Comparison of ENCODE assay signal across 8 cellular contexts in genomic region chr2:70087703-70088507, GRCh38. TPM values are rescaled to one million over a fixed set of nuclear protein-coding genes. Genes with fewer than 3 reads are reported as not detected.
DNase-seq lines count a peak whose midpoint lies in the region; ATAC-seq and TF ChIP-seq lines count a peak whose summit lies in the region.

No MANE protein-coding gene starts in this region.

- H3K36me3 Mint-ChIP-seq in Caco-2 (ENCODE audit: insufficient read depth, unreplicated experiment): peaks cover 67% of the 10 kb centered on the region

- TSS peak; percentile 68 for BruUV-seq in Caco-2 (replicated peaks; lab: Mats Ljungman, UMichigan)

- CTCF ChIA-PET in Caco-2 (lab: Charles Lee): interaction anchor here (1.0 to 1.6 kb wide), 3 partner anchors 19 to 55 kb away, joined by 3 read pairs; no protein-coding TSS in a partner anchor

- no peaks in the 10 kb centered on the region; the same call in 1 of the 2 replicates for H3K9me3 ChIP-seq in Caco-2

- peak in 1 of 2 experiments; percentile 12 for TF ChIP-seq CTCF in Caco-2 (IDR thresholded peaks at IDR 0.05; ENCODE audit: insufficient read depth in 1 of 2, low read depth in 1 of 2, low read length in 1 of 2, severe bottlenecking in 1 of 2, unreplicated experiment in 1 of 2)
- no peak for TF ChIP-seq CTCF in HL-60 (IDR thresholded peaks at IDR 0.05; ENCODE audit: insufficient read depth, low read length)

- H3K27me3 Mint-ChIP-seq in Caco-2 (ENCODE audit: insufficient read depth, unreplicated experiment): no peaks in the 10 kb centered on the region

- peaks cover 29% of the 10 kb centered on the region for H3K4me1 Mint-ChIP-seq in Caco-2 (ENCODE audit: low read depth, unreplicated experiment)

- DNase-seq in Caco-2 (peak; percentile 68 to 70), HL-60 (ENCODE audit: low read depth in 1 of 2, low spot score in 1 of 2) (peak; percentile 57 to 71), UCSD-AML1 (lab: John Stamatoyannopoulos, UW; ENCODE audit: unreplicated experiment) (peak; percentile 58), cerebellar cortex (ENCODE audit: low spot score) (peak; percentile 56), left kidney (ENCODE audit: low read depth, low spot score) (peak; percentile 79), middle frontal gyrus (ENCODE audit: extremely low spot score, low spot score) (no peak)
- DNase-seq in stimulated activated CD4-positive, alpha-beta T cell treated with anti-CD3 and anti-CD28 coated beads, Interleukin-2, amount 100 ng/mL, for 24 hours: peak; percentile 64

- intact Hi-C loops in Caco-2 (cut with micrococcal nuclease; ENCODE audit: unreplicated experiment): loop anchor here (1.0 to 5.0 kb wide), 6 partner anchors 20 to 204 kb away; partner anchors contain the start of genes C2orf42, SNRPG and TIA1

- H3K4me3 ChIP-seq in Caco-2 (ENCODE audit: low read depth, low read length) (peak overlapping the region; percentile 59), HL-60 (replicated peaks; ENCODE audit: insufficient read depth, low read length) (peak overlapping the region; percentile 60)

- peaks cover 6% of the 10 kb centered on the region for H3K36me3 ChIP-seq in Caco-2 (ENCODE audit: control insufficient read depth, insufficient read depth, low read length)

- H3K27ac Mint-ChIP-seq in Caco-2 (ENCODE audit: unreplicated experiment): peak overlapping the region; percentile 100

- H3K27ac ChIP-seq in HL-60 (replicated peaks): peak overlapping the region; percentile 100

- H3K9me3 Mint-ChIP-seq in Caco-2 (ENCODE audit: unreplicated experiment): no peaks in the 10 kb centered on the region

- peaks cover 17% of the 10 kb centered on the region; the same call in 1 of the 2 replicates for H3K4me1 ChIP-seq in Caco-2

- H3K27me3 ChIP-seq in Caco-2 (replicated peaks; ENCODE audit: control insufficient read depth, insufficient read depth, low read length) (no peaks in the 10 kb centered on the region), HL-60 (ENCODE audit: insufficient read depth, poor library complexity, severe bottlenecking) (no peaks in the 10 kb centered on the region)

- no peak for ATAC-seq in HG03039 (IDR thresholded peaks at IDR 0.05; ENCODE audit: unreplicated experiment)

- peak overlapping the region; percentile 92 for H3K4me3 Mint-ChIP-seq in Caco-2 (ENCODE audit: unreplicated experiment)

- POLR2A ChIA-PET in Caco-2 (lab: Charles Lee): interaction anchor here (1.0 to 2.5 kb wide), 7 partner anchors 21 to 205 kb away, joined by 3 to 15 read pairs (median 5); partner anchors contain the start of gene SNRPG

RNA-seq across cellular contexts. Expression of gene PCBP1, which starts 0.6 kb away (rescaled TPM):
- total RNA-seq in Caco-2 (2022): 308 and 319 TPM in 2 replicates
